Comparison of ENCODE assay signal across 10 cellular contexts in genomic region chr4:168942985-168943384, GRCh38.
DNase-seq lines count a peak whose midpoint lies in the region; ATAC-seq, FAIRE-seq and TF ChIP-seq lines count a peak whose summit lies in the region.
"Had no signal": no experiment of that assay in that cellular context is flagged by ENCODE, and none has a peak within 500 bp of the region (broad histone marks: within the 10 kb centered on the region; RNA-seq: fewer than 3 reads in every experiment).

No MANE protein-coding gene starts in this region.

- H3K36me3 ChIP-seq in WERI-Rb-1 (no peaks in the 10 kb centered on the region), HepG2 (replicated peaks in 1 of 2; ENCODE audit: control insufficient read depth in 1 of 2, insufficient read depth in 2 of 2, low read length in 2 of 2) (no peaks in the 10 kb centered on the region), sigmoid colon (no peaks in the 10 kb centered on the region)

- no peak overlapping the region for H2BK12ac ChIP-seq in H9 (ENCODE audit: insufficient read length, low read depth, low read length)

- no peak overlapping the region for H3K18ac ChIP-seq in H9 (ENCODE audit: insufficient read length, low read depth, low read length)

- H2BK120ac ChIP-seq in H9 (ENCODE audit: low read depth, low read length, poor library complexity, severe bottlenecking) = no peak overlapping the region

- H3K9me3 ChIP-seq in CD4-positive, alpha-beta T cell (ENCODE audit: control insufficient read depth, low read length) = no peaks in the 10 kb centered on the region
- H3K9me3 ChIP-seq in H9 (ENCODE audit: control insufficient read depth, low read depth, low read length) = no peaks in the 10 kb centered on the region
- H3K9me3 ChIP-seq in WERI-Rb-1 (ENCODE audit: severe bottlenecking) = no peaks in the 10 kb centered on the region
- H3K9me3 ChIP-seq in HepG2 (ENCODE audit: low read length) = no peaks in the 10 kb centered on the region
- H3K9me3 ChIP-seq in sigmoid colon = peaks cover 0 to 8% (median 0%) of the 10 kb centered on the region in 4 donors

- intact Hi-C loops in CD4-positive, alpha-beta T cell (cut with DNase I, micrococcal nuclease) = no loop called here
- intact Hi-C loops in HepG2 (cut with micrococcal nuclease; ENCODE audit: unreplicated experiment) (no loop called here), sigmoid colon (cut with DNase I) (no loop called here)

- no peak overlapping the region for H4K5ac ChIP-seq in H9 (ENCODE audit: insufficient read length, low read depth, low read length)

- peaks cover 28% of the 10 kb centered on the region for H3K36me3 Mint-ChIP-seq in CD4-positive, alpha-beta T cell (ENCODE audit: low read depth)
- H3K36me3 Mint-ChIP-seq in H9 (ENCODE audit: insufficient read depth in 1 of 3, low read depth in 3 of 3) = peaks cover 2 to 13% (median 2%) of the 10 kb centered on the region in 3 experiments; a peak in 4 of 7 replicates

- no peak overlapping the region for H2AFZ ChIP-seq in H9 (ENCODE audit: low read length)
- no peak overlapping the region for H2AFZ ChIP-seq in HepG2 (ENCODE audit: low read length)

- no peak overlapping the region for H3K27ac ChIP-seq in CD4-positive, alpha-beta T cell (ENCODE audit: low read depth, low read length)
- no peak overlapping the region for H3K27ac ChIP-seq in H9 (ENCODE audit: insufficient read length, low read depth, low read length)
- H3K27ac ChIP-seq in WERI-Rb-1 = no peak overlapping the region
- no peak overlapping the region for H3K27ac ChIP-seq in HepG2 (ENCODE audit: extremely low read length, insufficient read depth, low read length)
- H3K27ac ChIP-seq in sigmoid colon = no peak overlapping the region
- H3K27ac ChIP-seq: dorsolateral prefrontal cortex had no signal

- H4K8ac ChIP-seq in H9 (replicated peaks; ENCODE audit: insufficient read length, low read depth, low read length) = no peak overlapping the region

- H3K27ac Mint-ChIP-seq in CD4-positive, alpha-beta T cell = no peak overlapping the region
- no peak overlapping the region for H3K27ac Mint-ChIP-seq in H9

- no peak for TF ChIP-seq RAD21 in HepG2 (CRISPR knock-in tag; IDR thresholded peaks at IDR 0.05)

- no peak overlapping the region for H3K4me3 ChIP-seq in WERI-Rb-1 (ENCODE audit: low read depth, low read length)
- H3K4me3 ChIP-seq in HepG2 (replicated peaks in 1 of 3; ENCODE audit: insufficient read depth in 1 of 3, low read depth in 2 of 3, low read length in 3 of 3) = no peak overlapping the region
- H3K4me3 ChIP-seq in sigmoid colon = no peak overlapping the region
- H3K4me3 ChIP-seq: dorsolateral prefrontal cortex had no signal

- no peak overlapping the region for H3K23ac ChIP-seq in H9 (ENCODE audit: insufficient read length, low read depth, low read length)

- H2AK5ac ChIP-seq in H9 (ENCODE audit: insufficient read length, low read length) = no peak overlapping the region

- no peak overlapping the region for H2BK20ac ChIP-seq in H9 (ENCODE audit: low read depth, low read length, poor library complexity, severe bottlenecking)

- no peak overlapping the region for H3K56ac ChIP-seq in H9 (ENCODE audit: insufficient read length, low read depth, low read length)

- H3T11ph ChIP-seq in H9 (ENCODE audit: low read length) = no peak overlapping the region

- H3K4me1 ChIP-seq in H9 (ENCODE audit: insufficient read depth, low read length) (no peaks in the 10 kb centered on the region), HepG2 (ENCODE audit: insufficient read depth, low read length) (no peaks in the 10 kb centered on the region), sigmoid colon (no peaks in the 10 kb centered on the region)

- H3K79me2 ChIP-seq in H9 (ENCODE audit: insufficient read depth, low read length) (no peaks in the 10 kb centered on the region), HepG2 (ENCODE audit: insufficient read depth, low read length) (no peaks in the 10 kb centered on the region)

- TF ChIP-seq POLR2A in HepG2 (IDR thresholded peaks at IDR 0.05; ENCODE audit: insufficient read depth in 1 of 2, low read depth in 2 of 2, low read length in 2 of 2) (no peak), sigmoid colon (IDR thresholded peaks at IDR 0.05) (no peak)

- FAIRE-seq in HepG2 (lab: Jason Lieb, UNC) = peak; percentile 46
- no peak for FAIRE-seq in RCC 7860 (lab: Jason Lieb, UNC)

- no peak overlapping the region for H3K4ac ChIP-seq in H9 (ENCODE audit: low read depth, low read length)

- H3K23me2 ChIP-seq in H9 (ENCODE audit: insufficient read length, low read depth, low read length, poor library complexity, severe bottlenecking) = no peaks in the 10 kb centered on the region

- CTCF ChIA-PET in CD4-positive, alpha-beta T cell (lab: Charles Lee) = no interaction called here
- CTCF ChIA-PET in HepG2 (lab: Yijun Ruan, JAX; ENCODE audit: low intra/inter-chr PET ratio, low total read pairs) = no interaction called here

- TF ChIP-seq EP300 in HepG2 (IDR thresholded peaks at IDR 0.05; ENCODE audit: low read depth in 2 of 2, low read length in 2 of 2) = no peak
- no peak for TF ChIP-seq EP300 in HepG2 (CRISPR knock-in tag; IDR thresholded peaks at IDR 0.05; ENCODE audit: borderline replicate concordance)
- no peak for TF ChIP-seq EP300 in sigmoid colon (IDR thresholded peaks at IDR 0.05)

- POLR2A ChIA-PET in CD4-positive, alpha-beta T cell (lab: Charles Lee) = no interaction called here
- POLR2A ChIA-PET in HepG2 (lab: Yijun Ruan, JAX) = no interaction called here

- no peak for DNase-seq in CD4-positive, alpha-beta T cell
- DNase-seq in H9 (peak; percentile 48), WERI-Rb-1 (no peak), HepG2 (ENCODE audit: low spot score) (no peak), anterior cingulate cortex (lab: John Stamatoyannopoulos, UW) (no peak), H4 (ENCODE audit: low spot score) (no peak), RCC 7860 (ENCODE audit: low spot score) (no peak), sigmoid colon (no peak)
- DNase-seq: dorsolateral prefrontal cortex, NCI-H345 had no signal

- no peak overlapping the region for H2BK5ac ChIP-seq in H9 (ENCODE audit: insufficient read length, low read length)

- no peaks in the 10 kb centered on the region for H4K20me1 ChIP-seq in H9 (ENCODE audit: control insufficient read depth, insufficient read depth, insufficient read length)
- no peaks in the 10 kb centered on the region for H4K20me1 ChIP-seq in HepG2 (ENCODE audit: insufficient read depth, low read length)

- no CpG with 5 or more reads among the region's 3 CpGs for WGBS in H9 (ENCODE audit: extremely low coverage, insufficient read length, low lambda C conversion rate)
- 87% methylated on average over 3 of the region's 3 CpGs for WGBS in HepG2 (ENCODE audit: low lambda C conversion rate)
- WGBS in sigmoid colon, 2 donors = 90 to 98% methylated on average over 3 of the region's 3 CpGs

- H3K4me1 Mint-ChIP-seq in CD4-positive, alpha-beta T cell (ENCODE audit: low read depth) = no peaks in the 10 kb centered on the region
- H3K4me1 Mint-ChIP-seq in H9 = peaks cover 8 to 10% of the 10 kb centered on the region in 2 experiments; a peak in 3 of 4 replicates

- in situ Hi-C loops in HepG2 (cut with HindIII; ENCODE audit: extremely low pct_ligation_motif_present, low pct_unique_long_range_greater_than_20kb) = no loop called here

- H3K9me3 Mint-ChIP-seq in CD4-positive, alpha-beta T cell = peaks cover 14% of the 10 kb centered on the region
- H3K9me3 Mint-ChIP-seq in H9 = peaks cover 0 to 6% of the 10 kb centered on the region in 2 experiments; a peak in 3 of 5 replicates

- no peaks in the 10 kb centered on the region for H3K79me1 ChIP-seq in H9 (ENCODE audit: insufficient read depth, low read depth, low read length, poor library complexity, severe bottlenecking)

- H3K4me3 Mint-ChIP-seq in CD4-positive, alpha-beta T cell = no peak overlapping the region
- H3K4me3 Mint-ChIP-seq in H9 = no peak overlapping the region

- peak; percentile 32 for TF ChIP-seq CTCF in CD4-positive, alpha-beta T cell (IDR thresholded peaks at IDR 0.05)
- TF ChIP-seq CTCF in H9 (conservative IDR thresholded peaks at IDR 0.05) (peak; percentile 84), WERI-Rb-1 (IDR thresholded peaks at IDR 0.05; ENCODE audit: low read depth, low read length) (peak; percentile 69), HepG2 (CRISPR knock-in tag; IDR thresholded peaks at IDR 0.05) (peak; percentile 50), sigmoid colon (IDR thresholded peaks at IDR 0.05) (peak in 2 of 4 experiments; percentile 32 to 56)

- ATAC-seq in CD4-positive, alpha-beta T cell (ENCODE audit: poor library complexity) = no peak
- peak; percentile 48; the same call in 2 of the 3 replicates for ATAC-seq in HepG2

- H3K27me3 ChIP-seq in CD4-positive, alpha-beta T cell (ENCODE audit: control insufficient read depth, insufficient read depth, low read length) = no peaks in the 10 kb centered on the region
- H3K27me3 ChIP-seq in H9 (ENCODE audit: insufficient read depth, low read length) (no peaks in the 10 kb centered on the region), WERI-Rb-1 (ENCODE audit: insufficient read depth, low read depth, severe bottlenecking) (no peaks in the 10 kb centered on the region), HepG2 (ENCODE audit: control insufficient read depth in 1 of 2, insufficient read depth in 2 of 2, low read length in 2 of 2) (no peaks in the 10 kb centered on the region), sigmoid colon (no peaks in the 10 kb centered on the region)
- H3K27me3 ChIP-seq: dorsolateral prefrontal cortex had no signal

- H3K14ac ChIP-seq in H9 (ENCODE audit: insufficient read depth, low read length) = no peak overlapping the region

- H2BK15ac ChIP-seq in H9 (ENCODE audit: low read depth, low read length) = no peak overlapping the region

- H4K91ac ChIP-seq in H9 (ENCODE audit: insufficient read length, low read depth, low read length) = no peak overlapping the region

- BruUV-seq in HepG2 (replicated peaks; lab: Mats Ljungman, UMichigan) = no TSS peak

- H3K9ac ChIP-seq in H9 (ENCODE audit: extremely low read depth, insufficient read length, low read length) (no peak overlapping the region), HepG2 (ENCODE audit: insufficient read depth, low read depth, low read length) (no peak overlapping the region)

- no peak overlapping the region for H3K4me2 ChIP-seq in H9 (ENCODE audit: insufficient read depth, insufficient read length, low read length)
- H3K4me2 ChIP-seq in HepG2 (ENCODE audit: low read depth, low read length) = no peak overlapping the region

- no peaks in the 10 kb centered on the region for H3K27me3 Mint-ChIP-seq in CD4-positive, alpha-beta T cell
- H3K27me3 Mint-ChIP-seq in H9 (ENCODE audit: low read depth) = no peaks in the 10 kb centered on the region
